Comparison of ENCODE assay signal across 9 cellular contexts in the genomic region with DNA sequence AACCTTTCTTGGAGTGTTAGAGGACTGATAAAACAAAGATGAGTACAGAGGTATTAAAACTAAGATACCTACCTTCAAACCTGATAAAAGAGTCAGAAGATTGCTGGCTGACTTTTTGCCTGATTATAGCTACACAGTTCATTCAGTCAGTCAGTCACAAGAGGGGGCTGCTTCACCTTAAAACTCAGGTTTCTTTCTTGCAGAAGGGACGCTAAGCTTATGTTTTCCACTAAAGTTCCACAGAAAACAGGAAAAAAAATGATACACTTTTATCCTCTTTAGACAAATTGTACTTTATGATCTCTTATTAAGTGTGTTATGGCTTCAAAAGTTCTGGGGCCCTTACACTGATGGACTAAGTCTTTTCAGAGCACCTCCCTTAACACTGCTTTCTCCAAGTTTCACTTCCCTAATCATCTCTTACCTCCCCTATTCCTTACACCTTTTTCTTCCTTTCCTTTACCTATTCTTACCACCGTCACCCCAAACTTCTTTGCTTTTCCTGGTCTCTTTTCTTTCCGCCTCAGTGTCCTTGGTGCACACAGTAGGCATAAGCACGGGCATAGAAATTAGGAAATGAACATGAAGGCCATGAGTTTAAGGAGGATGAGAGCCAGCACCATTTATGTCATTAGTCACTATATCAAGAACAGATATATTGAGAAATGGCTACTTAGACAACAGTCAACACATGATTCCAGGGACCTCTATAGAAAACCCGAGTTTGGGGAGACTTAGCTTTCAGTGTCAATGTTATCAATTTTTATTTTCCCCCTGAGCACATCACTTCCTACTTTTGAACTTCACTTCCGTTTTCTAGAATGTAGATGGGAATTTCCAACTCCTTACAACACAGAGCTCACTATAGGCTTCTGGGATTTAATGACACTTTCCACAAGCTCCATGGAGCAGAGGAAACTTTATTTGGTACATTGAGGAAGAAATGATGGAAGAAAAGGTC.
A peak's percentile ranks its signal among the peaks of the same experiment; 100 is the strongest.
DNase-seq lines count a peak whose midpoint lies in the region; ATAC-seq and TF ChIP-seq lines count a peak whose summit lies in the region.
"Had no signal": no experiment of that assay in that cellular context is flagged by ENCODE, and none has a peak within 500 bp of the region (broad histone marks: within the 10 kb centered on the region; RNA-seq: fewer than 3 reads in every experiment).

No MANE protein-coding gene starts in this region.

- no peaks in the 10 kb centered on the region for H4K20me1 ChIP-seq in Loucy (ENCODE audit: insufficient read depth, low read length, poor library complexity, severe bottlenecking)
- no peaks in the 10 kb centered on the region for H4K20me1 ChIP-seq in neural progenitor cell (ENCODE audit: low read depth)

- H3F3A ChIP-seq in Loucy (ENCODE audit: low read depth): no peaks in the 10 kb centered on the region
- no peaks in the 10 kb centered on the region for H3F3A ChIP-seq in neural progenitor cell (ENCODE audit: low read depth)

- H3K36me3 ChIP-seq in Loucy (ENCODE audit: insufficient read depth, low read length): no peaks in the 10 kb centered on the region
- H3K36me3 ChIP-seq in brain microvascular endothelial cell (replicated peaks): no peaks in the 10 kb centered on the region
- no peaks in the 10 kb centered on the region for H3K36me3 ChIP-seq in neural progenitor cell
- H3K36me3 ChIP-seq in left ventricle myocardium inferior: no peaks in the 10 kb centered on the region
- H3K36me3 ChIP-seq in thyroid gland: no peaks in the 10 kb centered on the region

- no peak for ATAC-seq in HG03378 (IDR thresholded peaks at IDR 0.05; ENCODE audit: unreplicated experiment)

- no peak overlapping the region for H3K27ac ChIP-seq in brain microvascular endothelial cell
- H3K27ac ChIP-seq in neural progenitor cell: no peak overlapping the region
- no peak overlapping the region for H3K27ac ChIP-seq in left ventricle myocardium inferior (replicated peaks)
- H3K27ac ChIP-seq in thyroid gland: no peak overlapping the region

- intact Hi-C loops in left ventricle myocardium inferior (cut with micrococcal nuclease): no loop called here
- intact Hi-C loops in thyroid gland (cut with DNase I): no loop called here

- no peaks in the 10 kb centered on the region for H3K9me3 Mint-ChIP-seq in neural progenitor cell

- WGBS in thyroid gland, 2 donors: 67 to 80% methylated on average over 6 of the region's 6 CpGs

- H3K4me3 Mint-ChIP-seq in neural progenitor cell: no peak overlapping the region

- H3K36me3 Mint-ChIP-seq in neural progenitor cell: no peaks in the 10 kb centered on the region

- no peaks in the 10 kb centered on the region for H3K4me1 ChIP-seq in Loucy (ENCODE audit: insufficient read depth, low read length, poor library complexity, severe bottlenecking)
- H3K4me1 ChIP-seq in neural progenitor cell: no peaks in the 10 kb centered on the region
- H3K4me1 ChIP-seq in left ventricle myocardium inferior: no peaks in the 10 kb centered on the region
- H3K4me1 ChIP-seq in thyroid gland: no peaks in the 10 kb centered on the region

- H3K4me2 ChIP-seq in Loucy (ENCODE audit: low read depth, low read length, poor library complexity, severe bottlenecking) (peak overlapping the region; percentile 43), neural progenitor cell (no peak overlapping the region)

- H3K4me3 ChIP-seq in Loucy (ENCODE audit: low read length, poor library complexity, severe bottlenecking) (no peak overlapping the region), brain microvascular endothelial cell (ENCODE audit: low read depth, low read length) (no peak overlapping the region), neural progenitor cell (no peak overlapping the region), left ventricle myocardium inferior (no peak overlapping the region), thyroid gland (replicated peaks in 1 of 3) (no peak overlapping the region)

- H3K79me2 ChIP-seq in Loucy (ENCODE audit: insufficient read depth, low read length): no peaks in the 10 kb centered on the region
- H3K79me2 ChIP-seq in neural progenitor cell (ENCODE audit: low read depth): no peaks in the 10 kb centered on the region

- H3K27me3 Mint-ChIP-seq in neural progenitor cell (ENCODE audit: insufficient read depth, low read depth): no peaks in the 10 kb centered on the region

- no peaks in the 10 kb centered on the region for H3K9me3 ChIP-seq in Loucy (ENCODE audit: insufficient read depth, low read depth, low read length)
- H3K9me3 ChIP-seq in neural progenitor cell (ENCODE audit: low read depth): no peaks in the 10 kb centered on the region
- H3K9me3 ChIP-seq in left ventricle myocardium inferior (replicated peaks): peaks cover 12% of the 10 kb centered on the region
- no peaks in the 10 kb centered on the region for H3K9me3 ChIP-seq in thyroid gland

- H3K4me1 Mint-ChIP-seq in neural progenitor cell: no peaks in the 10 kb centered on the region

- no peak for TF ChIP-seq POLR2A in thyroid gland (IDR thresholded peaks at IDR 0.05)

- H3K27ac Mint-ChIP-seq in neural progenitor cell: no peak overlapping the region

- H2AFZ ChIP-seq in Loucy (ENCODE audit: low read length): peak overlapping the region; percentile 80
- H2AFZ ChIP-seq in neural progenitor cell (replicated peaks): peak overlapping the region; percentile 47

- H3K27me3 ChIP-seq in Loucy (ENCODE audit: insufficient read depth, low read length, poor library complexity, severe bottlenecking) (no peaks in the 10 kb centered on the region), brain microvascular endothelial cell (replicated peaks) (no peaks in the 10 kb centered on the region), neural progenitor cell (peaks cover 34% of the 10 kb centered on the region), left ventricle myocardium inferior (ENCODE audit: low read depth) (peaks cover 32% of the 10 kb centered on the region), thyroid gland (no peaks in the 10 kb centered on the region)

- H3K9ac ChIP-seq in Loucy (ENCODE audit: low read depth, low read length, poor library complexity, severe bottlenecking) (no peak overlapping the region), neural progenitor cell (no peak overlapping the region)

- DNase-seq in brain microvascular endothelial cell (peak; percentile 22), neural progenitor cell (ENCODE audit: low spot score) (peak; percentile 25), left ventricle myocardium inferior (no peak), thyroid gland (no peak), DMS114 treated with DMSO at 0.1 percent for 48 hours (lab: John Stamatoyannopoulos, UW; ENCODE audit: unreplicated experiment) (no peak)
- DNase-seq: SHP77 treated with DMSO at 0.1 percent for 48 hours had no signal

- TF ChIP-seq CTCF in GM12873 (IDR thresholded peaks at IDR 0.05; ENCODE audit: insufficient read depth, low read depth, low read length, missing control alignments): peak; percentile 10
- TF ChIP-seq CTCF in Loucy (conservative IDR thresholded peaks at IDR 0.05; ENCODE audit: low read length): peak; percentile 58
- TF ChIP-seq CTCF in brain microvascular endothelial cell (IDR thresholded peaks at IDR 0.05; ENCODE audit: low read depth, low read length, missing control alignments): peak; percentile 41
- peak; percentile 57 for TF ChIP-seq CTCF in neural progenitor cell (IDR thresholded peaks at IDR 0.05)
- no peak for TF ChIP-seq CTCF in left ventricle myocardium inferior (IDR thresholded peaks at IDR 0.05; ENCODE audit: borderline replicate concordance)
- no peak for TF ChIP-seq CTCF in thyroid gland (IDR thresholded peaks at IDR 0.05)

- in situ Hi-C loops in brain microvascular endothelial cell (cut with HindIII; ENCODE audit: low pct_ligation_motif_present, low sequenced_read_pairs): no loop called here

- no peaks in the 10 kb centered on the region for H3K9me2 ChIP-seq in Loucy (replicated peaks; ENCODE audit: low read depth, low read length)

Comparison
In these comparisons a context has a peak if more than half of its experiments do, and no peak if none do; other contexts are left out.
1. CTCF ChIP-seq: peak in GM12873 (single experiment), Loucy (single experiment), brain microvascular endothelial cell (single experiment) and neural progenitor cell (single experiment); none in left ventricle myocardium inferior (single experiment) and thyroid gland (0 of 6).
2. DNase-seq: peak in brain microvascular endothelial cell (single experiment) and neural progenitor cell (single experiment); none in left ventricle myocardium inferior (single experiment), thyroid gland (0 of 2) and DMS114 treated with DMSO at 0.1 percent for 48 hours (single experiment).